ENCODE assay signal across 2 cellular contexts in the genomic region with DNA sequence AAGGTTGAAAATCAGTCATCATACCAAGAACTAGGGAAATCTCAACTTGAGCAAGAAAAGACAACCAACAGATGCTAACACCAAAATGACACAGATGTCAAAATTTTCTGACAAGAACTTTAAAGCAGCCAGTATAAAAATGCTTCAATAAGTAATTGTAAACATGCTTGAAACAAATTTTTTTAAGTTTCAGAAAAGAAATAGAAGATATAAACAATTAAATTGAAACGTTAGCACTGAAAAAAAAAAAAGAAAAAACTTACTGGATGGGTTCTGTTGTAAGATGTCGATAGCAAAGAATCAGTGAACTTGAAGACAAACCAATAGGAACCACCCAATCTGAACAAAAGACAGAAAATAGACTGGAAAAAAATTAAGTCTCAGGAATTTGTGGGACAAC.
TF ChIP-seq lines count a peak whose summit lies in the region.

No MANE protein-coding gene starts in this region.

TF ChIP-seq in HEK293, 187 proteins besides CTCF, POLR2A, EP300 and RAD21:
- TF ChIP-seq ZNF24 (tag by site-specific recombination; IDR thresholded peaks at IDR 0.05) (no peak), MZF1 (tag by site-specific recombination; IDR thresholded peaks at IDR 0.05; ENCODE audit: borderline replicate concordance) (no peak), PRDM1 (tag by site-specific recombination; IDR thresholded peaks at IDR 0.05) (no peak), SETDB1 (IDR thresholded peaks at IDR 0.05; ENCODE audit: insufficient read length, low read length) (peak; percentile 54), ZNF211 (tag by site-specific recombination; IDR thresholded peaks at IDR 0.05; ENCODE audit: low read depth) (no peak)
- TF ChIP-seq, protein P1, sequence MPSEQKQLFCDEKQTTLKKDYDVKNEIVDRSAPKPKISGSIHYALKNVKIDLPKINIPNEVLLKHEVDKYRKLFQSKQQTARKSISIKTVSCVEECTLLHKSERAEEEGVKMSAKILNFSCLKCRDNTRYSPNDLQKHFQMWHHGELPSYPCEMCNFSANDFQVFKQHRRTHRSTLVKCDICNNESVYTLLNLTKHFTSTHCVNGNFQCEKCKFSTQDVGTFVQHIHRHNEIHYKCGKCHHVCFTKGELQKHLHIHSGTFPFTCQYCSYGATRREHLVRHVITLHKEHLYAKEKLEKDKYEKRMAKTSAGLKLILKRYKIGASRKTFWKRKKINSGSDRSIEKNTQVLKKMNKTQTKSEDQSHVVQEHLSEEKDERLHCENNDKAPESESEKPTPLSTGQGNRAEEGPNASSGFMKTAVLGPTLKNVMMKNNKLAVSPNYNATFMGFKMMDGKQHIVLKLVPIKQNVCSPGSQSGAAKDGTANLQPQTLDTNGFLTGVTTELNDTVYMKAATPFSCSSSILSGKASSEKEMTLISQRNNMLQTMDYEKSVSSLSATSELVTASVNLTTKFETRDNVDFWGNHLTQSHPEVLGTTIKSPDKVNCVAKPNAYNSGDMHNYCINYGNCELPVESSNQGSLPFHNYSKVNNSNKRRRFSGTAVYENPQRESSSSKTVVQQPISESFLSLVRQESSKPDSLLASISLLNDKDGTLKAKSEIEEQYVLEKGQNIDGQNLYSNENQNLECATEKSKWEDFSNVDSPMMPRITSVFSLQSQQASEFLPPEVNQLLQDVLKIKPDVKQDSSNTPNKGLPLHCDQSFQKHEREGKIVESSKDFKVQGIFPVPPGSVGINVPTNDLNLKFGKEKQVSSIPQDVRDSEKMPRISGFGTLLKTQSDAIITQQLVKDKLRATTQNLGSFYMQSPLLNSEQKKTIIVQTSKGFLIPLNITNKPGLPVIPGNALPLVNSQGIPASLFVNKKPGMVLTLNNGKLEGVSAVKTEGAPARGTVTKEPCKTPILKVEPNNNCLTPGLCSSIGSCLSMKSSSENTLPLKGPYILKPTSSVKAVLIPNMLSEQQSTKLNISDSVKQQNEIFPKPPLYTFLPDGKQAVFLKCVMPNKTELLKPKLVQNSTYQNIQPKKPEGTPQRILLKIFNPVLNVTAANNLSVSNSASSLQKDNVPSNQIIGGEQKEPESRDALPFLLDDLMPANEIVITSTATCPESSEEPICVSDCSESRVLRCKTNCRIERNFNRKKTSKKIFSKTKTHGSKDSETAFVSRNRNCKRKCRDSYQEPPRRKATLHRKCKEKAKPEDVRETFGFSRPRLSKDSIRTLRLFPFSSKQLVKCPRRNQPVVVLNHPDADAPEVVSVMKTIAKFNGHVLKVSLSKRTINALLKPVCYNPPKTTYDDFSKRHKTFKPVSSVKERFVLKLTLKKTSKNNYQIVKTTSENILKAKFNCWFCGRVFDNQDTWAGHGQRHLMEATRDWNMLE (tag by site-specific recombination; conservative IDR thresholded peaks at IDR 0.05; ENCODE audit: low read depth), result no peak
- TF ChIP-seq, protein P2, sequence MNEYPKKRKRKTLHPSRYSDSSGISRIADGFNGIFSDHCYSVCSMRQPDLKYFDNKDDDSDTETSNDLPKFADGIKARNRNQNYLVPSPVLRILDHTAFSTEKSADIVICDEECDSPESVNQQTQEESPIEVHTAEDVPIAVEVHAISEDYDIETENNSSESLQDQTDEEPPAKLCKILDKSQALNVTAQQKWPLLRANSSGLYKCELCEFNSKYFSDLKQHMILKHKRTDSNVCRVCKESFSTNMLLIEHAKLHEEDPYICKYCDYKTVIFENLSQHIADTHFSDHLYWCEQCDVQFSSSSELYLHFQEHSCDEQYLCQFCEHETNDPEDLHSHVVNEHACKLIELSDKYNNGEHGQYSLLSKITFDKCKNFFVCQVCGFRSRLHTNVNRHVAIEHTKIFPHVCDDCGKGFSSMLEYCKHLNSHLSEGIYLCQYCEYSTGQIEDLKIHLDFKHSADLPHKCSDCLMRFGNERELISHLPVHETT (tag by site-specific recombination; IDR thresholded peaks at IDR 0.05), result no peak

TF ChIP-seq in K562, 482 proteins besides CTCF, POLR2A, EP300 and RAD21:
- TF ChIP-seq CAMTA2 (CRISPR knock-in tag; conservative IDR thresholded peaks at IDR 0.05) (no peak), RBM25 (IDR thresholded peaks at IDR 0.05; ENCODE audit: low read depth, low read length, severe bottlenecking) (peak; percentile 58)
TF ChIP-seq in K562: peak in this region for 1.
